Comparison of ENCODE assay signal across 18 cellular contexts in the genomic region with DNA sequence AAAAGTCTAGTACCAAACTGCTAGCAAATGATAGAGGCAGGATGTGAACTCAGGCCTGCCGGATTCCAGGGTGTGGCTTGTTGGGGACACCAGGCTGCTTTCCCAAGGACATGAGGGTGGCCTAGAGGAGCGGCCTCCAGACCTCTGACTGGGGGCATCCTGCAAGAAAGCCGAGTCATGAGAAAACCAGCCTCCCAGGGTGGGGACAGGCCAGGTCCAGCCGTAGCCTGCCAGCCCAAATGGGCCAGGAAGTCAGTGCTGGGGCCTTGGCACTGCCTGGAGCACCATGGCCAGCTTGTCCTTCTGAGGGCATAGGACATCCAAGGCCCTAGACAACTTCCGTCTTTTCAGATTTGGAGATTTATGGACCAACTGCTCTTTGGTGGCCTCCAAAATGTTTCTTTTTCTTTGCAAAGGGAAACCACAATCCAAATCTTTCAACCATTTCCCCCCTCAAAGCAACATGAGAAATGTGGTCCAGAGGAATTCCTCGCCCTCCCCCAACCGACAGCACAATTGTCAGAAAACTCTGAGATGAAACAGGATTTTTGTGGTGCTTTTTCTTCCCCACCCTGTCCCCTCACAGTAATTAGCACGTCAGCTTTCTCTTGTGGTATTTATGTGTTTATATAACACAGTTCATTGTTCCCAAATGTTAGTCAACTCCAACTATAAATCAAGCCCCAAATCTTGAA.
DNase-seq lines count a peak whose midpoint lies in the region; ATAC-seq and TF ChIP-seq lines count a peak whose summit lies in the region.
"Had no signal": no experiment of that assay in that cellular context is flagged by ENCODE, and none has a peak within 500 bp of the region (broad histone marks: within the 10 kb centered on the region; RNA-seq: fewer than 3 reads in every experiment).

No MANE protein-coding gene starts in this region.

- DNase-seq in MV-4-11 (lab: John Stamatoyannopoulos, UW), result peak; percentile 96
- peak; percentile 41 for DNase-seq in fibroblast of the aortic adventitia (ENCODE audit: low read depth)
- peak; percentile 89 for DNase-seq in spleen
- DNase-seq in SHP77 (lab: John Stamatoyannopoulos, UW), result no peak
- no peak for DNase-seq in DMS53 treated with DMSO at 0.1 percent for 48 hours (lab: John Stamatoyannopoulos, UW; ENCODE audit: unreplicated experiment)
- no peak for DNase-seq in GM10248 (ENCODE audit: extremely low spot score)
- DNase-seq: activated CD8-positive, alpha-beta T cell treated with anti-CD3 and anti-CD28 coated beads, Interleukin-2, amount 10 ng/mL, durations not matched to agents 7 days and 5 days; activated T-cell treated with anti-CD3 and anti-CD28 coated beads, Interleukin-2, amount 50 U/mL, for 48 hours; cortex of kidney; kidney; mammary epithelial cell; NCI-H1417 treated with DMSO at 0.1 percent for 48 hours; NCI-H2171; NCI-H526 treated with DMSO at 0.1 percent for 48 hours; pancreas had no signal

- CTCF ChIA-PET in GM10248 (lab: Yijun Ruan, JAX), result interaction anchor here (0.7 kb wide), 1 partner anchor 215 kb away, joined by 3 read pairs; no protein-coding TSS in a partner anchor

- WGBS in spleen, 5 donors, result 21 to 36% (median 27%) methylated on average over 8 of the region's 8 CpGs

- ATAC-seq in SK-N-SH treated with all-trans-retinoic acid at 6 μM for 48 hours, result no peak
- ATAC-seq: activated CD8-positive, alpha-beta T cell treated with anti-CD3 and anti-CD28 coated beads, Interleukin-2, amount 10 ng/mL, durations not matched to agents 7 days and 5 days; pancreas had no signal

- POLR2A ChIA-PET in GM10248 (lab: Yijun Ruan, JAX), result no interaction called here

- H3K27ac ChIP-seq in BLaER1 (peak overlapping the region; percentile 45), spleen (peak overlapping the region in 6 of 8 donors; percentile 31 to 70 (median 64))
- H3K27ac ChIP-seq: GM23248, pancreas had no signal

- H3K27me3 ChIP-seq in BLaER1 (no peaks in the 10 kb centered on the region), spleen (replicated peaks in 1 of 7) (no peaks in the 10 kb centered on the region)
- H3K27me3 ChIP-seq: pancreas had no signal

- no peak for TF ChIP-seq CTCF in fibroblast of the aortic adventitia (IDR thresholded peaks at IDR 0.05; ENCODE audit: insufficient read depth, low read length)
- no peak for TF ChIP-seq CTCF in spleen (IDR thresholded peaks at IDR 0.05 in 8 of 11, conservative IDR thresholded peaks at IDR 0.05 in 3 of 11)
- no peak for TF ChIP-seq CTCF in GM10248 (IDR thresholded peaks at IDR 0.05; ENCODE audit: control extremely low read depth, extremely low read depth, low read depth, missing control alignments)

- intact Hi-C loops in spleen (cut with DNase I; ENCODE audit: low total_unique reads), result loop anchor here (10.0 kb wide), 1 partner anchor 104 kb away; no protein-coding TSS in a partner anchor

- no peak overlapping the region for H3K9ac ChIP-seq in BLaER1
- H3K9ac ChIP-seq: GM23248 had no signal

- peaks cover 11% of the 10 kb centered on the region for H3K4me1 ChIP-seq in BLaER1
- H3K4me1 ChIP-seq in spleen, result peaks cover 0 to 42% (median 13%) of the 10 kb centered on the region in 6 donors

- H3K4me3 ChIP-seq in BLaER1 (no peak overlapping the region), fibroblast of the aortic adventitia (ENCODE audit: low read depth, low read length) (no peak overlapping the region), spleen (no peak overlapping the region)
- H3K4me3 ChIP-seq: GM23248, pancreas had no signal

- H3K4me2 ChIP-seq in BLaER1, result peak overlapping the region; percentile 74

- no peaks in the 10 kb centered on the region for H4K20me1 ChIP-seq in BLaER1

- H3K9me3 ChIP-seq in BLaER1 (peaks cover 33% of the 10 kb centered on the region), spleen (peaks cover 0 to 33% (median 28%) of the 10 kb centered on the region in 8 donors)
- H3K9me3 ChIP-seq: pancreas had no signal

- no peaks in the 10 kb centered on the region for H3K36me3 ChIP-seq in BLaER1
- H3K36me3 ChIP-seq in spleen, result no peaks in the 10 kb centered on the region
- H3K36me3 ChIP-seq: pancreas had no signal

- TF ChIP-seq POLR2A in spleen (IDR thresholded peaks at IDR 0.05), result no peak

TF ChIP-seq in SK-N-SH treated with all-trans-retinoic acid at 6 μM for 48 hours, 23 proteins besides CTCF, POLR2A, EP300 and RAD21:
- TF ChIP-seq ZC3H10 (CRISPR knock-in tag; IDR thresholded peaks at IDR 0.05), result no peak
- TF ChIP-seq, protein P1, sequence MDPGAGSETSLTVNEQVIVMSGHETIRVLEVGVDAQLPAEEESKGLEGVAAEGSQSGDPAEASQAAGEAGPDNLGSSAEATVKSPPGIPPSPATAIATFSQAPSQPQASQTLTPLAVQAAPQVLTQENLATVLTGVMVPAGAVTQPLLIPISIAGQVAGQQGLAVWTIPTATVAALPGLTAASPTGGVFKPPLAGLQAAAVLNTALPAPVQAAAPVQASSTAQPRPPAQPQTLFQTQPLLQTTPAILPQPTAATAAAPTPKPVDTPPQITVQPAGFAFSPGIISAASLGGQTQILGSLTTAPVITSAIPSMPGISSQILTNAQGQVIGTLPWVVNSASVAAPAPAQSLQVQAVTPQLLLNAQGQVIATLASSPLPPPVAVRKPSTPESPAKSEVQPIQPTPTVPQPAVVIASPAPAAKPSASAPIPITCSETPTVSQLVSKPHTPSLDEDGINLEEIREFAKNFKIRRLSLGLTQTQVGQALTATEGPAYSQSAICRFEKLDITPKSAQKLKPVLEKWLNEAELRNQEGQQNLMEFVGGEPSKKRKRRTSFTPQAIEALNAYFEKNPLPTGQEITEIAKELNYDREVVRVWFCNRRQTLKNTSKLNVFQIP (CRISPR knock-in tag; IDR thresholded peaks at IDR 0.05; ENCODE audit: borderline replicate concordance, low read depth), result no peak

Comparison
In these comparisons a context has a peak if more than half of its experiments do, and no peak if none do; other contexts are left out.
1. DNase-seq: peak in MV-4-11 (single experiment), fibroblast of the aortic adventitia (single experiment) and spleen (single experiment); none in SHP77 (0 of 2), DMS53 treated with DMSO at 0.1 percent for 48 hours (single experiment) and GM10248 (single experiment).